Comparison of ENCODE assay signal across 2 cellular contexts in genomic region chr4:9913846-9914245, GRCh38.
TF ChIP-seq lines count a peak whose summit lies in the region.

No MANE protein-coding gene starts in this region.

TF ChIP-seq in HepG2, 621 proteins besides CTCF, POLR2A, EP300 and RAD21:
- no peak for TF ChIP-seq GATAD2A (CRISPR knock-in tag; IDR thresholded peaks at IDR 0.05)
- TF ChIP-seq ZNF629 (CRISPR knock-in tag; conservative IDR thresholded peaks at IDR 0.05): peak; percentile 70
- TF ChIP-seq, protein P1, sequence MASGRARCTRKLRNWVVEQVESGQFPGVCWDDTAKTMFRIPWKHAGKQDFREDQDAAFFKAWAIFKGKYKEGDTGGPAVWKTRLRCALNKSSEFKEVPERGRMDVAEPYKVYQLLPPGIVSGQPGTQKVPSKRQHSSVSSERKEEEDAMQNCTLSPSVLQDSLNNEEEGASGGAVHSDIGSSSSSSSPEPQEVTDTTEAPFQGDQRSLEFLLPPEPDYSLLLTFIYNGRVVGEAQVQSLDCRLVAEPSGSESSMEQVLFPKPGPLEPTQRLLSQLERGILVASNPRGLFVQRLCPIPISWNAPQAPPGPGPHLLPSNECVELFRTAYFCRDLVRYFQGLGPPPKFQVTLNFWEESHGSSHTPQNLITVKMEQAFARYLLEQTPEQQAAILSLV (CRISPR knock-in tag; IDR thresholded peaks at IDR 0.05; ENCODE audit: borderline replicate concordance): no peak

TF ChIP-seq in H1, 55 proteins besides CTCF, POLR2A, EP300 and RAD21:
- peak; percentile 70; the same call in 1 of the 2 replicates for TF ChIP-seq KDM1A (IDR thresholded peaks at IDR 0.05; ENCODE audit: borderline replicate concordance, low read length)
- no peak for TF ChIP-seq RXRA (IDR thresholded peaks at IDR 0.05; ENCODE audit: insufficient read depth, low read depth, low read length)
TF ChIP-seq in H1: peak in this region for 1.
